In genomic region chr19:15381429-15381828, GRCh38 we compare ENCODE assay signal across 1 cellular context.
TF ChIP-seq lines count a peak whose summit lies in the region.

No MANE protein-coding gene starts in this region.

TF ChIP-seq in H1, 55 proteins besides CTCF, POLR2A, EP300 and RAD21:
- TF ChIP-seq NRF1 (IDR thresholded peaks at IDR 0.05; ENCODE audit: low read depth, low read length), result no peak
- TF ChIP-seq KDM4A (IDR thresholded peaks at IDR 0.05; ENCODE audit: low read depth, low read length, severe bottlenecking), result no peak
- TF ChIP-seq HDAC6 (IDR thresholded peaks at IDR 0.05; ENCODE audit: low read depth, low read length), result no peak
- TF ChIP-seq CBX5 (IDR thresholded peaks at IDR 0.05; ENCODE audit: low read depth, low read length), result no peak
- no peak for TF ChIP-seq TAF7 (optimal IDR thresholded peaks at IDR 0.05; ENCODE audit: borderline replicate concordance, low read depth, low read length)
- no peak for TF ChIP-seq CEBPB (IDR thresholded peaks at IDR 0.05; ENCODE audit: low read depth, low read length)
- TF ChIP-seq SIRT6 (IDR thresholded peaks at IDR 0.05; ENCODE audit: low read length), result no peak
- TF ChIP-seq ASH2L (IDR thresholded peaks at IDR 0.05; ENCODE audit: low read length), result no peak
- no peak for TF ChIP-seq SAP30 (IDR thresholded peaks at IDR 0.05; ENCODE audit: insufficient read depth, insufficient replicate concordance, low read length)
- TF ChIP-seq HDAC2 (IDR thresholded peaks at IDR 0.05; ENCODE audit: borderline replicate concordance in 1 of 2, low read depth in 2 of 2, low read length in 2 of 2), result no peak
- no peak for TF ChIP-seq SIN3A (conservative IDR thresholded peaks at IDR 0.05 in 1 of 2, IDR thresholded peaks at IDR 0.05 in 1 of 2; ENCODE audit: low read depth in 1 of 2, low read length in 2 of 2)
- TF ChIP-seq PHF8 (conservative IDR thresholded peaks at IDR 0.05; ENCODE audit: low read depth, low read length), result no peak
- TF ChIP-seq CBX8 (IDR thresholded peaks at IDR 0.05; ENCODE audit: borderline replicate concordance, low read depth, low read length), result no peak
- TF ChIP-seq GABPA (IDR thresholded peaks at IDR 0.05; ENCODE audit: borderline replicate concordance, insufficient read depth, low read length), result no peak
- no peak for TF ChIP-seq SIX5 (IDR thresholded peaks at IDR 0.05; ENCODE audit: low read depth, low read length)
